ENCODE assay signal across 13 cellular contexts in the genomic region with DNA sequence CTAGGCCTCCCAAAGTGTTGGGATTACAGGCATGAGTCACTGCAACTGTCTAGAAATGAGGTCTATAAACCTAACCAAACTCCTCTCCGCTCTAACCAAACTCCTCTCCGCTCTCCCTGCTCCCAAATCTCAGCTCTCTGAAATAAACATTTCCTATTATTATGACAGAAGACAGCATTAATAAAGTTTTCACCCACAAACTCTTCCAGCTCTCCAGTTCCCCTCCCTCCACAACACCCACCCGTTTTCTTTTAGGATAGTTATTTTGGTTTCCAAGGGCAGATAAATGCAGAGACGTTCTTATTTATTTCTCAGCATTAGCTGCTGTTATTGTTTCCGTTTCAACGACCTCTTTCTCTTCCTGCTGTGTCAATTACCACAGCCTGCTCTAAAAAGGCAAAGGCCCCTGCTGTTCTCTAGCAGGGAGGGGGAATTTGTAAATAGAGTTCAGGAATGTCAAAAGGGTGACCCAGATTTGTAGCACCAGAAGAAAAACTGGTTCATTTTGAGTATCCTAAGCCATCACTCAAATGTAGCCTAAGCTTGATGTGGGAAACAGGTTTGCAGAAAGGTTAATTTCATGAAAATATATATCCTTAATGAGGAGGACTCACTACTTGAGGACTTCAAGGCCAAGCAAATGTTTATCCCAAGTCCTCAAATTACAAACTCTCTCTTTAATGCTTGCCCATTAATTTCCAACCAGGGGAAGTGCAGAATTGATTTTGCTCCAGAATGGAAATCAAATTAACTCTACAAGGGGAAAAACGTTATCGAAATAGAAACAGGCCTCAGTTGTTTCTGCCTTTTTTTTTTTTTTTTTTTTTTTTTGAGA. TPM values are rescaled to one million over a fixed set of nuclear protein-coding genes. Genes with fewer than 3 reads are reported as not detected.
DNase-seq lines count a peak whose midpoint lies in the region; ATAC-seq, FAIRE-seq and TF ChIP-seq lines count a peak whose summit lies in the region.
"Had no signal": no experiment of that assay in that cellular context is flagged by ENCODE, and none has a peak within 500 bp of the region (broad histone marks: within the 10 kb centered on the region; RNA-seq: fewer than 3 reads in every experiment).

No MANE protein-coding gene starts in this region.

- H3K36me3 Mint-ChIP-seq in activated naive CD8-positive, alpha-beta T cell treated with anti-CD3 and anti-CD28 coated beads, Interleukin-2, amount 50 U/mL, for 24 hours (ENCODE audit: low read depth): peaks cover 3% of the 10 kb centered on the region

- no peak overlapping the region for H3K4me2 ChIP-seq in K562 (ENCODE audit: insufficient read depth, low read length)
- H3K4me2 ChIP-seq: KMS-11 had no signal

- TF ChIP-seq POLR2A in K562 (conservative IDR thresholded peaks at IDR 0.05): no peak
- no peak for TF ChIP-seq POLR2A in right lobe of liver (IDR thresholded peaks at IDR 0.05)
- no peak for TF ChIP-seq POLR2A in uterus (IDR thresholded peaks at IDR 0.05)
- no peak for TF ChIP-seq POLR2A in lower leg skin (IDR thresholded peaks at IDR 0.05)

- POLR2A ChIA-PET in K562 (lab: Yijun Ruan, JAX): interaction anchor here (1.2 kb wide), 1 partner anchor 14 kb away, joined by 9 read pairs; no protein-coding TSS in a partner anchor

- in situ Hi-C loops in K562 (cut with MboI): no loop called here

- FAIRE-seq in K562 (lab: Jason Lieb, UNC): no peak

- no peaks in the 10 kb centered on the region for H3K4me1 Mint-ChIP-seq in activated naive CD8-positive, alpha-beta T cell treated with anti-CD3 and anti-CD28 coated beads, Interleukin-2, amount 50 U/mL, for 24 hours

- H3K27ac Mint-ChIP-seq in activated naive CD8-positive, alpha-beta T cell treated with anti-CD3 and anti-CD28 coated beads, Interleukin-2, amount 50 U/mL, for 24 hours: no peak overlapping the region

- H3K9me3 ChIP-seq in K562 (replicated peaks; ENCODE audit: control insufficient read depth, insufficient read depth, low read depth, low read length): no peaks in the 10 kb centered on the region
- no peaks in the 10 kb centered on the region for H3K9me3 ChIP-seq in right lobe of liver
- H3K9me3 ChIP-seq in uterus: no peaks in the 10 kb centered on the region
- H3K9me3 ChIP-seq: psoas muscle had no signal

- H3K4me3 ChIP-seq in K562 (no peak overlapping the region), right lobe of liver (no peak overlapping the region), uterus (no peak overlapping the region), lower leg skin (ENCODE audit: low read depth, poor library complexity, severe bottlenecking) (no peak overlapping the region)
- H3K4me3 ChIP-seq: psoas muscle had no signal

- H3K9me3 Mint-ChIP-seq in activated naive CD8-positive, alpha-beta T cell treated with anti-CD3 and anti-CD28 coated beads, Interleukin-2, amount 50 U/mL, for 24 hours: no peaks in the 10 kb centered on the region

- TF ChIP-seq EP300 in K562 (IDR thresholded peaks at IDR 0.05; ENCODE audit: low read length): no peak

- H3K27me3 ChIP-seq in K562 (ENCODE audit: control insufficient read depth in 2 of 2, insufficient read depth in 2 of 2, low read length in 2 of 2) (no peaks in the 10 kb centered on the region), right lobe of liver (no peaks in the 10 kb centered on the region), uterus (no peaks in the 10 kb centered on the region)

- H4K20me1 ChIP-seq in K562 (replicated peaks; ENCODE audit: control insufficient read depth, insufficient read depth, low read length): no peaks in the 10 kb centered on the region

- H3K36me3 ChIP-seq in K562 (ENCODE audit: control insufficient read depth, insufficient read depth, low read length) (no peaks in the 10 kb centered on the region), right lobe of liver (peaks cover 0 to 5% (median under 1%) of the 10 kb centered on the region in 4 donors), uterus (no peaks in the 10 kb centered on the region)

- H3K9me1 ChIP-seq in K562 (ENCODE audit: control insufficient read depth, insufficient read depth, low read length): no peaks in the 10 kb centered on the region

- 12% methylated on average over 8 of the region's 8 CpGs for WGBS in K562 (ENCODE audit: insufficient coverage, low coverage, missing lambda C conversion rate)
- 14% methylated on average over 8 of the region's 8 CpGs for WGBS in right lobe of liver (ENCODE audit: insufficient coverage, low coverage, low lambda C conversion rate, missing lambda C conversion rate)
- WGBS in lower leg skin, 2 donors: 26 to 32% methylated on average over 8 of the region's 8 CpGs

- H3K27ac ChIP-seq in K562 (ENCODE audit: extremely low read depth, low read depth, low read length) (no peak overlapping the region), right lobe of liver (peak overlapping the region in 1 of 3 donors; percentile 13), uterus (peak overlapping the region; percentile 32 to 53)
- H3K27ac ChIP-seq: KMS-11, psoas muscle had no signal

- ATAC-seq in K562 (no peak), right lobe of liver (peak; percentile 59 to 84 (median 77)), GM18909 (IDR thresholded peaks at IDR 0.05; ENCODE audit: poor library complexity, unreplicated experiment) (no peak)
- ATAC-seq in activated naive CD8-positive, alpha-beta T cell treated with anti-CD3 and anti-CD28 coated beads, Interleukin-2, amount 50 U/mL, for 24 hours: no peak
- ATAC-seq: psoas muscle had no signal

- no peak for TF ChIP-seq RAD21 in K562 (CRISPR knock-in tag; conservative IDR thresholded peaks at IDR 0.05 in 1 of 2, IDR thresholded peaks at IDR 0.05 in 1 of 2)

- DNase-seq in NCI-H345 (lab: John Stamatoyannopoulos, UW) (peak; percentile 51), NCI-H345 treated with DMSO at 0.1 percent for 48 hours (lab: John Stamatoyannopoulos, UW; ENCODE audit: unreplicated experiment) (no peak), K562 (ENCODE audit: extremely low read depth in 1 of 4, low spot score in 3 of 4) (no peak), right lobe of liver (no peak), uterus (no peak), lower leg skin (ENCODE audit: low spot score in 2 of 2) (no peak)
- DNase-seq in activated naive CD8-positive, alpha-beta T cell treated with anti-CD3 and anti-CD28 coated beads, Interleukin-2, amount 50 U/mL, for 24 hours: no peak
- DNase-seq: activated CD4-positive, CD25-positive, alpha-beta regulatory T cell treated with anti-CD3 and anti-CD28 coated beads, Interleukin-2, amount 50 U/mL, for 72 hours; activated effector memory CD4-positive, alpha-beta T cell treated with anti-CD3 and anti-CD28 coated beads, Interleukin-2, amount 50 U/mL, for 16 hours; effector memory CD4-positive, alpha-beta T cell; psoas muscle had no signal

- no peak overlapping the region for H2AFZ ChIP-seq in K562 (ENCODE audit: low read depth, low read length)

- no peaks in the 10 kb centered on the region for H3K27me3 Mint-ChIP-seq in activated naive CD8-positive, alpha-beta T cell treated with anti-CD3 and anti-CD28 coated beads, Interleukin-2, amount 50 U/mL, for 24 hours

- BruUV-seq in K562 (replicated peaks; lab: Mats Ljungman, UMichigan): no TSS peak

- no peak overlapping the region for H3K4me3 Mint-ChIP-seq in activated naive CD8-positive, alpha-beta T cell treated with anti-CD3 and anti-CD28 coated beads, Interleukin-2, amount 50 U/mL, for 24 hours

- no peak overlapping the region for H3K9ac ChIP-seq in K562 (ENCODE audit: insufficient read depth in 1 of 2, low read depth in 2 of 2, low read length in 2 of 2)
- H3K9ac ChIP-seq: KMS-11 had no signal

- H3K4me1 ChIP-seq in K562 (replicated peaks in 1 of 2; ENCODE audit: control insufficient read depth in 2 of 2, insufficient read depth in 2 of 2, low read length in 2 of 2) (no peaks in the 10 kb centered on the region), right lobe of liver (peaks cover 0 to 8% (median 0%) of the 10 kb centered on the region in 4 donors), uterus (no peaks in the 10 kb centered on the region)
- H3K4me1 ChIP-seq: psoas muscle had no signal

- TF ChIP-seq CTCF in K562 (IDR thresholded peaks at IDR 0.05 in 2 of 3, conservative IDR thresholded peaks at IDR 0.05 in 1 of 3; ENCODE audit: insufficient read depth in 2 of 3, low read depth in 1 of 3, low read length in 3 of 3) (no peak), right lobe of liver (IDR thresholded peaks at IDR 0.05) (no peak), uterus (IDR thresholded peaks at IDR 0.05) (no peak), lower leg skin (IDR thresholded peaks at IDR 0.05) (no peak)

- intact Hi-C loops in K562 (cut with micrococcal nuclease) (no loop called here), right lobe of liver (cut with DNase I) (no loop called here), uterus (cut with DNase I; ENCODE audit: low total_unique reads) (no loop called here), lower leg skin (cut with DNase I; ENCODE audit: low total_unique reads) (no loop called here)

- CTCF ChIA-PET in K562 (lab: Yijun Ruan, JAX; ENCODE audit: low intra/inter-chr PET ratio): no interaction called here

- H3K79me2 ChIP-seq in K562 (ENCODE audit: control insufficient read depth, insufficient read depth, low read length): no peaks in the 10 kb centered on the region

TF ChIP-seq in K562, 482 proteins besides CTCF, POLR2A, EP300 and RAD21 (continues in another document):
- TF ChIP-seq CHD4 (IDR thresholded peaks at IDR 0.05; ENCODE audit: insufficient read depth, insufficient replicate concordance, low read depth, low read length, poor library complexity, severe bottlenecking): no peak

RNA-seq across cellular contexts. Expression of a gene that starts 13.5 kb away (rescaled TPM):
- not detected in 2 replicates for total RNA-seq in K562 (2011; cell fraction: chromatin; rRNA removed; ENCODE audit: low replicate concordance)
- total RNA-seq in K562 (2011; cell fraction: nucleolus; rRNA removed): not detected in 2 replicates
- total RNA-seq in K562 (2011; cell fraction: nucleoplasm; rRNA removed): not detected in 2 replicates
- total RNA-seq in K562 (2014; rRNA removed) (not detected in 2 replicates), K562 (2014; rRNA removed; fragmentation: Illumina TruSeq; extraction: Trizol) (0.04 TPM in 1 of 2 replicates, not detected in the other), K562 (2015; rRNA removed; fragmentation: Illumina TruSeq; extraction: Trizol) (not detected in 2 replicates), K562 (2021) (0.18 and 0.20 TPM in 2 replicates), right lobe of liver (1 to 10 TPM in 3 of 6 experiments, under 1 TPM in 3; 0.62 to 1.4 (median 0.96) TPM), uterus (10 to 100 TPM in 2 of 4 donors, 1 to 10 TPM in 2; 4.1 to 30.3 (median 7.8) TPM), lower leg skin (10 to 100 TPM in 2 of 4 donors, 1 to 10 TPM in 2; 4.6 to 16.9 (median 11.6) TPM)
- polyA plus RNA-seq in K562 (2011; rRNA removed) (0.03 and 0.04 TPM in 2 replicates), K562 (2014; fragmentation: Illumina TruSeq; extraction: Trizol) (not detected in 2 replicates), K562 (2014; fragmentation: Nextera tagmentation; extraction: Ambion mirVana) (under 1 TPM in 1 of 2 experiments, not detected in 1; 0.01 TPM), K562 (2014; rRNA removed) (not detected in 2 replicates)
- 0.09 TPM in 1 of 2 replicates, not detected in the other for polyA plus RNA-seq in K562 (2011; cell fraction: cytosol; rRNA removed)
- not detected in 2 replicates for polyA plus RNA-seq in K562 (2011; cell fraction: nucleus; rRNA removed)
- polyA plus RNA-seq in K562 (2012): not detected in 2 replicates
- polyA minus RNA-seq in K562 (2011; rRNA and poly(A)+ RNA removed): 0.06 TPM in 1 of 2 replicates, not detected in the other
- polyA minus RNA-seq in K562 (2011; cell fraction: cytosol; rRNA and poly(A)+ RNA removed): not detected in 2 replicates
- 0.13 TPM in 1 of 2 replicates, not detected in the other for polyA minus RNA-seq in K562 (2011; cell fraction: nucleus; rRNA and poly(A)+ RNA removed)

Comparison
In these comparisons a context has a peak if more than half of its experiments do, and no peak if none do; other contexts are left out.
1. ATAC-seq: peak in right lobe of liver (4 of 4); none in K562 (single experiment), GM18909 (single experiment) and activated naive CD8-positive, alpha-beta T cell treated with anti-CD3 and anti-CD28 coated beads, Interleukin-2, amount 50 U/mL, for 24 hours (single experiment).